1 cellular context compared by ENCODE assay signal in genomic region chr1:26478159-26478558, GRCh38.
TF ChIP-seq lines count a peak whose summit lies in the region.

No MANE protein-coding gene starts in this region.

TF ChIP-seq in HepG2, 621 proteins besides CTCF, POLR2A, EP300 and RAD21:
- TF ChIP-seq ZBTB33 (CRISPR knock-in tag; IDR thresholded peaks at IDR 0.05): no peak
- TF ChIP-seq, protein P1, sequence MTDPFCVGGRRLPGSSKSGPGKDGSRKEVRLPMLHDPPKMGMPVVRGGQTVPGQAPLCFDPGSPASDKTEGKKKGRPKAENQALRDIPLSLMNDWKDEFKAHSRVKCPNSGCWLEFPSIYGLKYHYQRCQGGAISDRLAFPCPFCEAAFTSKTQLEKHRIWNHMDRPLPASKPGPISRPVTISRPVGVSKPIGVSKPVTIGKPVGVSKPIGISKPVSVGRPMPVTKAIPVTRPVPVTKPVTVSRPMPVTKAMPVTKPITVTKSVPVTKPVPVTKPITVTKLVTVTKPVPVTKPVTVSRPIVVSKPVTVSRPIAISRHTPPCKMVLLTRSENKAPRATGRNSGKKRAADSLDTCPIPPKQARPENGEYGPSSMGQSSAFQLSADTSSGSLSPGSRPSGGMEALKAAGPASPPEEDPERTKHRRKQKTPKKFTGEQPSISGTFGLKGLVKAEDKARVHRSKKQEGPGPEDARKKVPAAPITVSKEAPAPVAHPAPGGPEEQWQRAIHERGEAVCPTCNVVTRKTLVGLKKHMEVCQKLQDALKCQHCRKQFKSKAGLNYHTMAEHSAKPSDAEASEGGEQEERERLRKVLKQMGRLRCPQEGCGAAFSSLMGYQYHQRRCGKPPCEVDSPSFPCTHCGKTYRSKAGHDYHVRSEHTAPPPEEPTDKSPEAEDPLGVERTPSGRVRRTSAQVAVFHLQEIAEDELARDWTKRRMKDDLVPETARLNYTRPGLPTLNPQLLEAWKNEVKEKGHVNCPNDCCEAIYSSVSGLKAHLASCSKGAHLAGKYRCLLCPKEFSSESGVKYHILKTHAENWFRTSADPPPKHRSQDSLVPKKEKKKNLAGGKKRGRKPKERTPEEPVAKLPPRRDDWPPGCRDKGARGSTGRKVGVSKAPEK (CRISPR knock-in tag; IDR thresholded peaks at IDR 0.05; ENCODE audit: borderline replicate concordance): no peak
- no peak for TF ChIP-seq ZNF138 (CRISPR knock-in tag; IDR thresholded peaks at IDR 0.05; ENCODE audit: low read depth)
- TF ChIP-seq AGO2 (optimal IDR thresholded peaks at IDR 0.05; ENCODE audit: low read depth, low read length): peak; percentile 10
